1 cellular context compared by ENCODE assay signal in the genomic region with DNA sequence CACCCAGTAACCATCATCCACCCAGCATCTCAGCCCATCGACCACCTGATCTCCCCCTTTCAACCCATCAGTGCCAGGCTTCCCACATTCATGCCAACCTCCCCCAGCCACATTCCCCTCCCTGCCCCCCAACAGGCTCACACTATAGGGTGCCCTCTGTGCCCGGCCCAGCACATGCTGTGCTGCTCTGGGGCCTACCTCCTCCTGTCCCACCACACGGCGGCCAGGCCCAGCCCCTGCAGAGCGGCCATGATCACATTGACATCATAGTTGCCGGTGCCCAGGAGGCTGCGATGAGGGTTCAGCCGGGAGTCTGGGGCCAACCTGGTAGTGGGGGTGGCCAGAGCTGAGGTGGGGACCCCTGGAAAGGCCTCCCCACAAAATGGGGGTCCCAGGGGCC.
TF ChIP-seq lines count a peak whose summit lies in the region.

No MANE protein-coding gene starts in this region.

TF ChIP-seq in IMR-90, 13 proteins besides CTCF, POLR2A, EP300 and RAD21:
- TF ChIP-seq MAZ (IDR thresholded peaks at IDR 0.05; ENCODE audit: borderline replicate concordance, low read depth, low read length) (no peak), MAFK (IDR thresholded peaks at IDR 0.05; ENCODE audit: low read depth, low read length) (no peak), RCOR1 (IDR thresholded peaks at IDR 0.05; ENCODE audit: insufficient replicate concordance, low read length) (no peak), USF2 (IDR thresholded peaks at IDR 0.05; ENCODE audit: low read depth, low read length) (no peak), CHD1 (IDR thresholded peaks at IDR 0.05; ENCODE audit: low read depth, low read length) (no peak)
